ENCODE assay signal across 1 cellular context in genomic region chr17:72407336-72408121, GRCh38.
TF ChIP-seq lines count a peak whose summit lies in the region.

No MANE protein-coding gene starts in this region.

TF ChIP-seq in GM12878, 131 proteins besides CTCF, POLR2A, EP300 and RAD21 (continued from another document):
- peak; percentile 70 for TF ChIP-seq SKIL (IDR thresholded peaks at IDR 0.05; ENCODE audit: low read depth, poor library complexity, severe bottlenecking)
- TF ChIP-seq MLLT1 (IDR thresholded peaks at IDR 0.05), result no peak
- TF ChIP-seq CHD4 (IDR thresholded peaks at IDR 0.05), result no peak
- no peak for TF ChIP-seq TARDBP (IDR thresholded peaks at IDR 0.05; ENCODE audit: borderline replicate concordance)
- TF ChIP-seq SIX5 (IDR thresholded peaks at IDR 0.05; ENCODE audit: low read depth, low read length, severe bottlenecking), result no peak
- no peak for TF ChIP-seq CBFB (IDR thresholded peaks at IDR 0.05; ENCODE audit: low read depth)
- TF ChIP-seq POLR2AphosphoS2 (IDR thresholded peaks at IDR 0.05; ENCODE audit: low read depth, low read length), result no peak
- no peak for TF ChIP-seq PBX3 (IDR thresholded peaks at IDR 0.05; ENCODE audit: insufficient replicate concordance, low read depth, low read length)
- no peak for TF ChIP-seq CREM (IDR thresholded peaks at IDR 0.05; ENCODE audit: low read depth)
- TF ChIP-seq SREBF2 (IDR thresholded peaks at IDR 0.05; ENCODE audit: low read length), result no peak
- peak; percentile 53; the same call in 1 of the 2 replicates for TF ChIP-seq ZNF207 (IDR thresholded peaks at IDR 0.05; ENCODE audit: borderline replicate concordance)
- TF ChIP-seq YBX1 (IDR thresholded peaks at IDR 0.05), result peak; percentile 59; the same call in 1 of the 2 replicates
- peak; percentile 92 for TF ChIP-seq IKZF1 (conservative IDR thresholded peaks at IDR 0.05)
- no peak; the same call in 1 of the 2 replicates for TF ChIP-seq FOXK2 (IDR thresholded peaks at IDR 0.05)
- peak; percentile 94 for TF ChIP-seq RELB (IDR thresholded peaks at IDR 0.05; ENCODE audit: low read depth)
- TF ChIP-seq ATF7 (IDR thresholded peaks at IDR 0.05; ENCODE audit: low read depth), result peak; percentile 77
- no peak for TF ChIP-seq HDAC6 (IDR thresholded peaks at IDR 0.05; ENCODE audit: unreplicated experiment)
- TF ChIP-seq FOS (IDR thresholded peaks at IDR 0.05; ENCODE audit: borderline replicate concordance, extremely low read depth, insufficient read length), result no peak
- no peak for TF ChIP-seq KDM1A (IDR thresholded peaks at IDR 0.05; ENCODE audit: borderline replicate concordance)
- TF ChIP-seq MTA3 (IDR thresholded peaks at IDR 0.05; ENCODE audit: borderline replicate concordance, low read length), result no peak
- TF ChIP-seq NFYA (IDR thresholded peaks at IDR 0.05; ENCODE audit: borderline replicate concordance, low read depth, low read length), result no peak
- 0 out of 2 replicates have a peak, but pooled peaks have one; percentile 16 for TF ChIP-seq PKNOX1 (IDR thresholded peaks at IDR 0.05)
- no peak for TF ChIP-seq KAT2A (conservative IDR thresholded peaks at IDR 0.05; ENCODE audit: control insufficient read depth, low read depth, low read length)
- no peak for TF ChIP-seq BCL3 (IDR thresholded peaks at IDR 0.05; ENCODE audit: borderline replicate concordance, insufficient read depth, low read depth, low read length, poor library complexity, severe bottlenecking)
TF ChIP-seq in GM12878: peak in this region for 32.
